8 cellular contexts compared by ENCODE assay signal in genomic region chr14:99793213-99794155, GRCh38. TPM values are rescaled to one million over a fixed set of nuclear protein-coding genes. Genes with fewer than 3 reads are reported as not detected.
A peak's percentile ranks its signal among the peaks of the same experiment; 100 is the strongest.
DNase-seq lines count a peak whose midpoint lies in the region; ATAC-seq and TF ChIP-seq lines count a peak whose summit lies in the region.

TSS of gene EML1 (plus strand) at chr14:99793413. CDS start at chr14:99793477, 64 bp downstream.

- in situ Hi-C loops in Caki2 (cut with HindIII; ENCODE audit: low pct_unique_long_range_greater_than_20kb, low sequenced_read_pairs), result no loop called here

- WGBS in gastroesophageal sphincter (ENCODE audit: low coverage in 1 of 2), 2 donors, result 0% methylated on average over 2 to 3 of the region's 121 CpGs

- H3K4me3 ChIP-seq in SJSA1 (peak within 1 kb of the TSS; percentile 79), gastroesophageal sphincter (peak within 1 kb of the TSS; percentile 71 to 81), subcutaneous abdominal adipose tissue (ENCODE audit: low read depth in 1 of 5, low read length in 5 of 5) (peak within 1 kb of the TSS; percentile 55 to 75 (median 66))

- TF ChIP-seq EP300 in gastroesophageal sphincter (IDR thresholded peaks at IDR 0.05), result no peak

- H3K27ac ChIP-seq in SJSA1 (peak within 1 kb of the TSS; percentile 76), gastroesophageal sphincter (peak within 1 kb of the TSS; percentile 87 to 97 (median 96)), subcutaneous abdominal adipose tissue (ENCODE audit: low read depth, low read length) (peak within 1 kb of the TSS; percentile 57)

- H3K4me1 ChIP-seq in SJSA1 (replicated peaks) (peaks cover 23% of the 10 kb centered on the region), gastroesophageal sphincter (peaks cover 5 to 80% (median 15%) of the 10 kb centered on the region in 3 donors), subcutaneous abdominal adipose tissue (ENCODE audit: control insufficient read depth in 5 of 5, insufficient read depth in 5 of 5, low read length in 5 of 5) (peaks cover 5 to 30% (median 25%) of the 10 kb centered on the region in 5 donors)

- H3K9me3 ChIP-seq in SJSA1 (replicated peaks) (no peaks in the 10 kb centered on the region; the same call in 1 of the 2 replicates), gastroesophageal sphincter (no peaks in the 10 kb centered on the region), subcutaneous abdominal adipose tissue (ENCODE audit: control insufficient read depth in 5 of 5, low read length in 5 of 5) (no peaks in the 10 kb centered on the region)

- H3K9ac ChIP-seq in subcutaneous abdominal adipose tissue (ENCODE audit: low read length in 5 of 5), result peak within 1 kb of the TSS in 4 of 5 donors; percentile 58 to 87 (median 64)

- H3K36me3 ChIP-seq in SJSA1 (peaks cover 7% of the 10 kb centered on the region), gastroesophageal sphincter (no peaks in the 10 kb centered on the region), subcutaneous abdominal adipose tissue (ENCODE audit: control insufficient read depth in 5 of 5, insufficient read depth in 5 of 5, low read length in 5 of 5) (no peaks in the 10 kb centered on the region)

- H3K27me3 ChIP-seq in SJSA1 (replicated peaks) (no peaks in the 10 kb centered on the region), gastroesophageal sphincter (no peaks in the 10 kb centered on the region), subcutaneous abdominal adipose tissue (ENCODE audit: control insufficient read depth in 5 of 5, insufficient read depth in 4 of 5, low read length in 5 of 5) (no peaks in the 10 kb centered on the region)

- DNase-seq in Caki2 (ENCODE audit: low read depth) (peak; percentile 61), HUDEP-2 (lab: John Stamatoyannopoulos, UW; ENCODE audit: unreplicated experiment in 76 of 76) (peak in 52 of 76 experiments; percentile 2 to 64 (median 30)), SJSA1 (ENCODE audit: low read depth in 1 of 2, low spot score in 2 of 2) (peak; percentile 22 to 87), nucleus accumbens (lab: John Stamatoyannopoulos, UW) (peak in 53 of 56 donors; percentile 20 to 86 (median 66))
- peak; percentile 76 for DNase-seq in activated naive CD4-positive, alpha-beta T cell treated with anti-CD3 and anti-CD28 coated beads, Interleukin-2, amount 50 U/mL, for 16 hours

- peak; percentile 95 for ATAC-seq in GM21381 (IDR thresholded peaks at IDR 0.05; ENCODE audit: unreplicated experiment)
- peak; percentile 94 for ATAC-seq in gastroesophageal sphincter

- peak in 2 of 4 experiments; percentile 35 to 39 for TF ChIP-seq CTCF in gastroesophageal sphincter (IDR thresholded peaks at IDR 0.05)

- peak in 1 of 2 donors; percentile 65 for TF ChIP-seq POLR2A in gastroesophageal sphincter (IDR thresholded peaks at IDR 0.05)

RNA-seq across cellular contexts. Expression of gene EML1, which starts in this region (rescaled TPM):
- total RNA-seq in Caki2 (2014; rRNA removed; shearing (Covaris generic); ENCODE audit: low replicate concordance), result 5.4 and 7.4 TPM in 2 replicates
- 86.7 and 94.7 TPM in 2 replicates for total RNA-seq in SJSA1 (2014; rRNA removed; shearing (Covaris generic))
- 100 to 1,000 TPM; 121 to 206 (median 136) TPM for total RNA-seq in gastroesophageal sphincter

Comparison
In these comparisons a context has a peak if more than half of its experiments do, and no peak if none do; other contexts are left out.
1. Peak in every context shown above with its lines: DNase-seq, ATAC-seq, H3K4me3 ChIP-seq and H3K27ac ChIP-seq.
2. RNA of gene EML1 (total RNA-seq): 121 to 206 TPM in gastroesophageal sphincter and 86.7 to 94.7 TPM in SJSA1; 5.4 to 7.4 TPM in Caki2; every median in the first group is over 10 times any median in the second.